21 cellular contexts compared by ENCODE assay signal in the genomic region with DNA sequence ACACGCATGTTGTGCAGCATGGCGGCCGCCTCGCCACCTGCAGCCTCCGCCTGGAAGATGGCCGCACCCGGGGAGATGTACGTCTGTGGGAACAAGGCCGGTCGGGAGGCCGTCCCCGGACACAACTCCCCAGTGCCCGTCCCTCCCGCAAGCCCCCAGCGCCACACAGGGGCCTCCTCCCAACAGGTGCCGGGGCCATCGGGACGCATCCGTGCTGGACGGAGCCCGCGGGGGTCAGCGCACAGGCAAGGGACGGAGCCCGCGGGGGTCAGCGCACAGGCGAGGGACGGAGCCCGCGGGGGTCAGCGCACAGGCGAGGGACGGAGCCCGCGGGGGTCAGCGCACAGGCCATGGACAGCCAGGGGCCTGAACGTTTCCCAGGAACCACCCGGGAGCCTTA. TPM values are rescaled to one million over a fixed set of nuclear protein-coding genes. Genes with fewer than 3 reads are reported as not detected.
DNase-seq lines count a peak whose midpoint lies in the region; ATAC-seq, FAIRE-seq and TF ChIP-seq lines count a peak whose summit lies in the region.
"Had no signal": no experiment of that assay in that cellular context is flagged by ENCODE, and none has a peak within 500 bp of the region (broad histone marks: within the 10 kb centered on the region; RNA-seq: fewer than 3 reads in every experiment).

No MANE protein-coding gene starts in this region.

- H3K27ac ChIP-seq in HepG2 (ENCODE audit: extremely low read length, insufficient read depth, low read length) (no peak overlapping the region), right lobe of liver (no peak overlapping the region), neuronal stem cell (replicated peaks; ENCODE audit: low read length) (no peak overlapping the region)
- H3K27ac ChIP-seq: 22Rv1; A549; BLaER1 treated with 17β-estradiol and CSF1 and Interleukin-3, amounts not matched to agents 10 nM and 100 nM; C4-2B had no signal

- H3K36me3 ChIP-seq in HepG2 (replicated peaks in 1 of 2; ENCODE audit: control insufficient read depth in 1 of 2, insufficient read depth in 2 of 2, low read length in 2 of 2) (peaks cover 31 to 72% of the 10 kb centered on the region in 2 experiments), right lobe of liver (peaks cover 0 to 73% (median 35%) of the 10 kb centered on the region in 4 donors), neuronal stem cell (replicated peaks in 1 of 2; ENCODE audit: control insufficient read depth in 2 of 2, insufficient read depth in 2 of 2, low read length in 2 of 2) (peaks cover 39 to 64% of the 10 kb centered on the region in 2 donors)

- H3K36me3 Mint-ChIP-seq in dendritic cell treated with granulocyte-macrophage colony-stimulating factor and Interleukin-4, amounts not matched to agents 40 ng/mL and 50 ng/mL, for 4 days (ENCODE audit: low read depth): peaks cover 92% of the 10 kb centered on the region
- H3K36me3 Mint-ChIP-seq in WTC11: peaks cover 8% of the 10 kb centered on the region; the same call in 1 of the 2 replicates

- H3K9me3 ChIP-seq in HepG2 (ENCODE audit: low read length): no peaks in the 10 kb centered on the region
- no peaks in the 10 kb centered on the region for H3K9me3 ChIP-seq in right lobe of liver
- no peaks in the 10 kb centered on the region for H3K9me3 ChIP-seq in neuronal stem cell (replicated peaks in 1 of 2; ENCODE audit: control insufficient read depth in 2 of 2, insufficient read depth in 1 of 2, low read depth in 1 of 2, low read length in 2 of 2)
- H3K9me3 ChIP-seq: A549; BLaER1 treated with 17β-estradiol and CSF1 and Interleukin-3, amounts not matched to agents 10 nM and 100 nM; Caco-2 had no signal

- no TSS peak for BruUV-seq in HepG2 (replicated peaks; lab: Mats Ljungman, UMichigan)

- no peak overlapping the region for H2AK5ac ChIP-seq in neuronal stem cell (ENCODE audit: low read depth, low read length)

- H3K27me3 Mint-ChIP-seq in dendritic cell treated with granulocyte-macrophage colony-stimulating factor and Interleukin-4, amounts not matched to agents 40 ng/mL and 50 ng/mL, for 4 days: no peaks in the 10 kb centered on the region
- H3K27me3 Mint-ChIP-seq in WTC11 (ENCODE audit: low read depth): no peaks in the 10 kb centered on the region
- H3K27me3 Mint-ChIP-seq: B cell; CD4-positive, alpha-beta T cell had no signal

- H3K4me3 ChIP-seq in HepG2 (replicated peaks in 1 of 3; ENCODE audit: insufficient read depth in 1 of 3, low read depth in 2 of 3, low read length in 3 of 3) (no peak overlapping the region), right lobe of liver (no peak overlapping the region), neuronal stem cell (ENCODE audit: low read length in 2 of 2) (no peak overlapping the region)
- H3K4me3 ChIP-seq: A549; BLaER1 treated with 17β-estradiol and CSF1 and Interleukin-3, amounts not matched to agents 10 nM and 100 nM had no signal

- TF ChIP-seq EP300 in HepG2 (IDR thresholded peaks at IDR 0.05; ENCODE audit: low read depth in 2 of 2, low read length in 2 of 2): no peak
- no peak for TF ChIP-seq EP300 in HepG2 (CRISPR knock-in tag; IDR thresholded peaks at IDR 0.05; ENCODE audit: borderline replicate concordance)

- H2AFZ ChIP-seq in HepG2 (ENCODE audit: low read length) (no peak overlapping the region), neuronal stem cell (ENCODE audit: low read length) (no peak overlapping the region)

- no peak overlapping the region for H2BK120ac ChIP-seq in neuronal stem cell (ENCODE audit: low read depth, low read length)

- H3K9ac ChIP-seq in HepG2 (ENCODE audit: insufficient read depth, low read depth, low read length): no peak overlapping the region
- H3K9ac ChIP-seq in neuronal stem cell (ENCODE audit: low read depth, low read length, poor library complexity): no peak overlapping the region
- H3K9ac ChIP-seq: BLaER1 treated with 17β-estradiol and CSF1 and Interleukin-3, amounts not matched to agents 10 nM and 100 nM had no signal

- no peaks in the 10 kb centered on the region for H4K20me1 ChIP-seq in HepG2 (ENCODE audit: insufficient read depth, low read length)

- peak overlapping the region; percentile 81 for H3K27ac Mint-ChIP-seq in dendritic cell treated with granulocyte-macrophage colony-stimulating factor and Interleukin-4, amounts not matched to agents 40 ng/mL and 50 ng/mL, for 4 days
- no peak overlapping the region for H3K27ac Mint-ChIP-seq in WTC11
- H3K27ac Mint-ChIP-seq: B cell; CD4-positive, alpha-beta T cell; CD8-positive, alpha-beta T cell had no signal

- 96% methylated on average over 34 of the region's 39 CpGs for WGBS in HepG2 (ENCODE audit: low lambda C conversion rate)
- 82% methylated on average over 5 of the region's 39 CpGs for WGBS in right lobe of liver (ENCODE audit: insufficient coverage, low coverage, low lambda C conversion rate, missing lambda C conversion rate)
- WGBS in neuronal stem cell (ENCODE audit: extremely low coverage in 2 of 2, insufficient read length in 2 of 2, insufficient replicate concordance in 1 of 2), 2 donors: no CpG with 5 or more reads among the region's 39 CpGs

- H3K14ac ChIP-seq in neuronal stem cell (ENCODE audit: low read length): peak overlapping the region; percentile 71

- H3K18ac ChIP-seq in neuronal stem cell (ENCODE audit: low read length): peak overlapping the region; percentile 38

- H3K27me3 ChIP-seq in HepG2 (ENCODE audit: control insufficient read depth in 1 of 2, insufficient read depth in 2 of 2, low read length in 2 of 2) (no peaks in the 10 kb centered on the region), right lobe of liver (no peaks in the 10 kb centered on the region), neuronal stem cell (ENCODE audit: control insufficient read depth in 3 of 3, insufficient read depth in 3 of 3, low read depth in 1 of 3, low read length in 3 of 3) (no peaks in the 10 kb centered on the region)
- H3K27me3 ChIP-seq: BLaER1 treated with 17β-estradiol and CSF1 and Interleukin-3, amounts not matched to agents 10 nM and 100 nM had no signal

- H4K91ac ChIP-seq in neuronal stem cell (ENCODE audit: low read depth, low read length, poor library complexity): no peak overlapping the region

- no peaks in the 10 kb centered on the region for H3K79me2 ChIP-seq in HepG2 (ENCODE audit: insufficient read depth, low read length)

- no peak for ATAC-seq in HepG2
- ATAC-seq in right lobe of liver: no peak
- no peak for ATAC-seq in WTC11
- ATAC-seq: A549; CD8-positive, alpha-beta T cell had no signal

- in situ Hi-C loops in HepG2 (cut with HindIII; ENCODE audit: extremely low pct_ligation_motif_present, low pct_unique_long_range_greater_than_20kb): no loop called here

- H2BK12ac ChIP-seq in neuronal stem cell (ENCODE audit: low read length): no peak overlapping the region

- POLR2A ChIA-PET in HepG2 (lab: Yijun Ruan, JAX): no interaction called here
- POLR2A ChIA-PET in WTC11 (lab: Charles Lee): no interaction called here

- no peaks in the 10 kb centered on the region for H3K4me1 ChIP-seq in HepG2 (ENCODE audit: insufficient read depth, low read length)
- H3K4me1 ChIP-seq in right lobe of liver: peaks cover 0 to 15% (median 4%) of the 10 kb centered on the region in 4 donors
- no peaks in the 10 kb centered on the region for H3K4me1 ChIP-seq in neuronal stem cell (ENCODE audit: control insufficient read depth in 2 of 2, insufficient read depth in 1 of 2, low read depth in 1 of 2, low read length in 2 of 2)
- H3K4me1 ChIP-seq: A549, Caco-2 had no signal

- TF ChIP-seq CTCF in HepG2 (CRISPR knock-in tag; IDR thresholded peaks at IDR 0.05) (no peak), right lobe of liver (IDR thresholded peaks at IDR 0.05) (no peak), WTC11 (IDR thresholded peaks at IDR 0.05) (no peak)

- intact Hi-C loops in HepG2 (cut with micrococcal nuclease; ENCODE audit: unreplicated experiment) (no loop called here), right lobe of liver (cut with DNase I) (no loop called here)
- intact Hi-C loops in dendritic cell treated with granulocyte-macrophage colony-stimulating factor and Interleukin-4, amounts not matched to agents 40 ng/mL and 50 ng/mL, for 4 days (cut with micrococcal nuclease): no loop called here

- peak overlapping the region; percentile 5 for H3K4ac ChIP-seq in neuronal stem cell (ENCODE audit: low read length)

- H3K23ac ChIP-seq in neuronal stem cell (ENCODE audit: low read depth, low read length, poor library complexity): peak overlapping the region; percentile 85

- H2BK5ac ChIP-seq in neuronal stem cell (ENCODE audit: low read length): peak overlapping the region; percentile 53

- TF ChIP-seq POLR2A in HepG2 (IDR thresholded peaks at IDR 0.05; ENCODE audit: insufficient read depth in 1 of 2, low read depth in 2 of 2, low read length in 2 of 2) (no peak), right lobe of liver (IDR thresholded peaks at IDR 0.05) (no peak)

- CTCF ChIA-PET in HepG2 (lab: Yijun Ruan, JAX; ENCODE audit: low intra/inter-chr PET ratio, low total read pairs): no interaction called here
- CTCF ChIA-PET in WTC11 (lab: Charles Lee): no interaction called here

- no peak for TF ChIP-seq RAD21 in HepG2 (CRISPR knock-in tag; IDR thresholded peaks at IDR 0.05)

- peaks cover 14% of the 10 kb centered on the region for H3K79me1 ChIP-seq in neuronal stem cell (ENCODE audit: low read depth, low read length)

- no peak for FAIRE-seq in HepG2 (lab: Jason Lieb, UNC)
- FAIRE-seq: A549, D721Med, G401.6, GM12891, GM19239 had no signal

- H3K4me2 ChIP-seq in HepG2 (ENCODE audit: low read depth, low read length) (no peak overlapping the region), neuronal stem cell (ENCODE audit: insufficient read depth, low read length, poor library complexity, severe bottlenecking) (no peak overlapping the region)
- H3K4me2 ChIP-seq: A549; BLaER1 treated with 17β-estradiol and CSF1 and Interleukin-3, amounts not matched to agents 10 nM and 100 nM had no signal

- DNase-seq in HepG2 (ENCODE audit: low spot score): no peak
- no peak for DNase-seq in right lobe of liver
- DNase-seq in neuronal stem cell (ENCODE audit: low spot score): no peak
- DNase-seq in WTC11 (ENCODE audit: low spot score): no peak
- DNase-seq: AML-193; Caco-2; Calu3; CD4-positive, alpha-beta T cell; CD8-positive, alpha-beta T cell; DMS79 treated with DMSO at 0.1 percent for 48 hours; GF-D8 had no signal

- H3K4me3 Mint-ChIP-seq in dendritic cell treated with granulocyte-macrophage colony-stimulating factor and Interleukin-4, amounts not matched to agents 40 ng/mL and 50 ng/mL, for 4 days: no peak overlapping the region
- H3K4me3 Mint-ChIP-seq in WTC11: no peak overlapping the region
- H3K4me3 Mint-ChIP-seq: B cell; CD4-positive, alpha-beta T cell; CD8-positive, alpha-beta T cell had no signal

- H3K4me1 Mint-ChIP-seq in dendritic cell treated with granulocyte-macrophage colony-stimulating factor and Interleukin-4, amounts not matched to agents 40 ng/mL and 50 ng/mL, for 4 days (ENCODE audit: low read depth): peaks cover 24% of the 10 kb centered on the region
- H3K4me1 Mint-ChIP-seq in WTC11: no peaks in the 10 kb centered on the region
- H3K4me1 Mint-ChIP-seq: B cell had no signal

- no peak overlapping the region for H2BK15ac ChIP-seq in neuronal stem cell (ENCODE audit: low read length)

- no peak overlapping the region for H4K8ac ChIP-seq in neuronal stem cell (ENCODE audit: low read depth, low read length)

- H3K9me3 Mint-ChIP-seq in dendritic cell treated with granulocyte-macrophage colony-stimulating factor and Interleukin-4, amounts not matched to agents 40 ng/mL and 50 ng/mL, for 4 days: no peaks in the 10 kb centered on the region
- no peaks in the 10 kb centered on the region for H3K9me3 Mint-ChIP-seq in WTC11
- H3K9me3 Mint-ChIP-seq: CD4-positive, alpha-beta T cell; CD8-positive, alpha-beta T cell had no signal

RNA-seq across cellular contexts. Expression of a gene that starts 26.5 kb away (rescaled TPM):
- total RNA-seq in HepG2 (2016; rRNA removed; fragmentation: Illumina TruSeq; extraction: Trizol): 7.4 and 14.0 TPM in 2 replicates
- 9.5 and 12.5 TPM in 2 replicates for total RNA-seq in HepG2 (2016; cell fraction: cytosol; rRNA removed; fragmentation: Illumina TruSeq; extraction: Trizol; ENCODE audit: low read depth)
- 5.2 and 15.7 TPM in 2 replicates for total RNA-seq in HepG2 (2016; cell fraction: insoluble cytoplasmic fraction; rRNA removed; fragmentation: Illumina TruSeq; extraction: Trizol)
- total RNA-seq in HepG2 (2016; cell fraction: membrane; rRNA removed; fragmentation: Illumina TruSeq; extraction: Trizol): 6.9 and 7.7 TPM in 2 replicates
- total RNA-seq in HepG2 (2016; cell fraction: nucleus; rRNA removed; fragmentation: Illumina TruSeq; extraction: Trizol): 21.8 and 25.8 TPM in 2 replicates
- 18.5 and 25.6 TPM in 2 replicates for polyA plus RNA-seq in HepG2 (2011; rRNA removed)
- polyA plus RNA-seq in HepG2 (2011; cell fraction: cytosol; rRNA removed): 11.8 and 15.1 TPM in 2 replicates
- 164 and 213 TPM in 2 replicates for polyA plus RNA-seq in HepG2 (2011; cell fraction: nucleus; rRNA removed)
- polyA plus RNA-seq in HepG2 (2012): 28.2 and 30.9 TPM in 2 replicates
- 1.4 and 1.6 TPM in 2 replicates for polyA plus RNA-seq in HepG2 (2016; cell fraction: cytosol; fragmentation: Illumina TruSeq; extraction: Trizol; ENCODE audit: low read depth)
- polyA plus RNA-seq in HepG2 (2016; cell fraction: insoluble cytoplasmic fraction; fragmentation: Illumina TruSeq; extraction: Trizol; ENCODE audit: low read depth): 6.3 and 7.6 TPM in 2 replicates
- 3.2 and 3.7 TPM in 2 replicates for polyA plus RNA-seq in HepG2 (2016; cell fraction: membrane; fragmentation: Illumina TruSeq; extraction: Trizol; ENCODE audit: low read depth)
- polyA plus RNA-seq in HepG2 (2016; cell fraction: nucleus; fragmentation: Illumina TruSeq; extraction: Trizol; ENCODE audit: insufficient read depth, low read depth): 88.5 and 93.5 TPM in 2 replicates
- 6.3 and 47.1 TPM in 2 replicates for polyA minus RNA-seq in HepG2 (2011; rRNA and poly(A)+ RNA removed; ENCODE audit: low replicate concordance)
- 14.7 and 16.2 TPM in 2 replicates for polyA minus RNA-seq in HepG2 (2011; cell fraction: cytosol; rRNA and poly(A)+ RNA removed)
- 40.3 and 44.4 TPM in 2 replicates for polyA minus RNA-seq in HepG2 (2011; cell fraction: nucleus; rRNA and poly(A)+ RNA removed)
- total RNA-seq in right lobe of liver: 10 to 100 TPM; 38.9 to 65.2 (median 53.3) TPM
- 25.7 TPM for polyA plus RNA-seq in neuronal stem cell (2013, experiment 1 of 2)
- 25.0 TPM for polyA plus RNA-seq in neuronal stem cell (2013, experiment 2 of 2)
- total RNA-seq in WTC11 (2021): 28.1 to 29.9 TPM (median 29.9 TPM) in 3 replicates
